17 cellular contexts compared by ENCODE assay signal in genomic region chr12:22491034-22491433, GRCh38.
"Had no signal": no experiment of that assay in that cellular context is flagged by ENCODE, and none has a peak within 500 bp of the region (broad histone marks: within the 10 kb centered on the region; RNA-seq: fewer than 3 reads in every experiment).

No MANE protein-coding gene starts in this region.

- ATAC-seq: natural killer cell had no signal

- DNase-seq: activated CD4-positive, alpha-beta T cell treated with anti-CD3 and anti-CD28 coated beads, Interleukin-2, amount 50 U/mL, for 4 hours; activated CD8-positive, alpha-beta memory T cell treated with anti-CD3 and anti-CD28 coated beads for 24 hours; activated CD8-positive, alpha-beta memory T cell treated with anti-CD3 and anti-CD28 coated beads, Interleukin-2, amount 50 U/mL, for 4 hours; activated naive CD4-positive, alpha-beta T cell treated with Interleukin-2 at 50 U/mL for 16 hours; activated naive CD8-positive, alpha-beta T cell treated with anti-CD3 and anti-CD28 coated beads for 36 hours; activated T-cell treated with anti-CD3 and anti-CD28 coated beads, Interleukin-2, amount 50 U/mL, for 24 hours; amygdala; colonic mucosa; dorsolateral prefrontal cortex; head of caudate nucleus; hypothalamus; left ventricle myocardium inferior; natural killer cell; retina; stimulated activated CD4-positive, alpha-beta T cell treated with anti-CD3 and anti-CD28 coated beads, Interleukin-4, amount 100 ng/mL, for 24 hours; tibial artery had no signal

- H3K27ac ChIP-seq: colonic mucosa, dorsolateral prefrontal cortex, esophagus muscularis mucosa, left ventricle myocardium inferior, tibial artery had no signal

- H3K4me3 ChIP-seq: colonic mucosa, dorsolateral prefrontal cortex, esophagus muscularis mucosa, left ventricle myocardium inferior, tibial artery had no signal
